In the genomic region with DNA sequence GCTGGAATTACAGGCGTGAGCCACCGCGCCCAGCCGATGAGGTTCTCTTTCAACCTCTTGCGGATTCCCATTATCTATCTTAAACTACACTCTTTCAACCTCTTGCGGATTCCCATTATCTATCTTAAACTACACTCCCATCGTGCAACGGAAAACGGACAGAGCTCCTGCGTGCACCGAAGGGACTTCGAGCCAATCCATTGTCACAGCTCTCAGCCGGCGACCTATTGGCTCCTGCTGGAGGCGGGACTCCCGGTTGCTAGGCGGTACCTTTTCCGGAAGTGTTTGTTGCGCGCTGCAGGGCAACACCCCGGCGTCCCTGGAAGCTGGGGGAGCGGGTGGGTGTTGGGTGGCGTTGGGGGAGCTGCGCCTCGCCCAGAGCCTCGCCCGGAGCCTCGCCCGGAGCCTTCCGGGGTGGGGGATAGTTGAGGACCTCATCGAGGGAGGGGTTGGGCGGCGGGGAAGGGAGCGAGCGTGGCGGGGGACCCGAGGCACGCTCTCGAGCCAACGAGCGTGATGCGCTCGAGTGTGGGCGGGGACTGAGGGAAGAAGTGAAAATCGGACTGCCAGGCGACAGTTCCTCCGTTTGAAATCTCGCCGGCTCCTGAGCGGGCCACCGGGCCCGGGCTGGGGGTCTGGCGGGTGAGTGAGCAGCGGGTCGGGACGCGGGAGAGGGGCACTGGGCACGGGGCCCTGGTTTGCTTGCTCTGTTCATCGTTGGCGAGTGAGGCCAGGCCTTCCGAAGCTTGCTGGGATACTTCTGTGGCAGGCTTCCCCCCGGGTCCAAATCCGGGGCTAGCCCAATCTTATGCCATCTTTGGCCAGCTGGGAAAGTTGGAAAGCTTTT, we compare ENCODE assay signal across 8 cellular contexts. TPM values are rescaled to one million over a fixed set of nuclear protein-coding genes. Genes with fewer than 3 reads are reported as not detected.
A peak's percentile ranks its signal among the peaks of the same experiment; 100 is the strongest.
DNase-seq lines count a peak whose midpoint lies in the region; ATAC-seq lines count a peak whose summit lies in the region.

A gene (plus strand): TSS at position 288 of the 847 bp plus-strand sequence. CDS start 10,733 bp downstream, outside the sequence.

- H3K9me3 ChIP-seq in Karpas-422 (ENCODE audit: low read length), result no peaks in the 10 kb centered on the region

- peaks cover 12% of the 10 kb centered on the region for H3K4me1 ChIP-seq in Karpas-422 (ENCODE audit: low read length)

- H3K36me3 ChIP-seq in Karpas-422 (ENCODE audit: insufficient read depth, low read length), result no peaks in the 10 kb centered on the region

- no peaks in the 10 kb centered on the region for H3K36me3 Mint-ChIP-seq in naive B cell
- no peaks in the 10 kb centered on the region for H3K36me3 Mint-ChIP-seq in stimulated activated memory B cell treated with anti-CD40 and anti-IgM and Interleukin-4, amounts not matched to agents 10 μg/mL and 1 μg/mL and 100 μg/mL, for 72 hours

- H3K79me2 ChIP-seq in Karpas-422 (ENCODE audit: low read length), result peaks cover 12% of the 10 kb centered on the region

- ATAC-seq in GM21825 (IDR thresholded peaks at IDR 0.05; ENCODE audit: unreplicated experiment) (peak; percentile 95), naive B cell (ENCODE audit: low read depth in 2 of 2) (peak; percentile 89)
- ATAC-seq in stimulated activated memory B cell treated with anti-CD40 and anti-IgM and Interleukin-4, amounts not matched to agents 10 μg/mL and 1 μg/mL and 100 μg/mL, for 72 hours, result peak; percentile 97

- H3K27ac ChIP-seq in Karpas-422 (ENCODE audit: low read length), result peak within 1 kb of the TSS; percentile 55

- peak within 1 kb of the TSS; percentile 81 for H3K4me3 ChIP-seq in Karpas-422 (ENCODE audit: low read length)

- H2AFZ ChIP-seq in Karpas-422 (ENCODE audit: low read length), result no peak within 1 kb of the TSS; the same call in 1 of the 2 replicates

- H3K4me3 Mint-ChIP-seq in naive B cell, result peak within 1 kb of the TSS in 5 of 8 donors; percentile 4 to 79 (median 63)
- peak within 1 kb of the TSS; percentile 42 for H3K4me3 Mint-ChIP-seq in stimulated activated memory B cell treated with anti-CD40 and anti-IgM and Interleukin-4, amounts not matched to agents 10 μg/mL and 1 μg/mL and 100 μg/mL, for 72 hours

- peaks cover 0 to 6% (median 0%) of the 10 kb centered on the region in 3 donors for H3K27me3 Mint-ChIP-seq in naive B cell
- H3K27me3 Mint-ChIP-seq in stimulated activated memory B cell treated with anti-CD40 and anti-IgM and Interleukin-4, amounts not matched to agents 10 μg/mL and 1 μg/mL and 100 μg/mL, for 72 hours, result no peaks in the 10 kb centered on the region

- peaks cover 2 to 12% (median 5%) of the 10 kb centered on the region in 3 donors for H3K4me1 Mint-ChIP-seq in naive B cell
- H3K4me1 Mint-ChIP-seq in stimulated activated memory B cell treated with anti-CD40 and anti-IgM and Interleukin-4, amounts not matched to agents 10 μg/mL and 1 μg/mL and 100 μg/mL, for 72 hours, result peaks cover 8% of the 10 kb centered on the region

- H3K4me2 ChIP-seq in Karpas-422 (ENCODE audit: low read depth, low read length, poor library complexity, severe bottlenecking), result peak within 1 kb of the TSS; percentile 72

- H3K27me3 ChIP-seq in Karpas-422 (ENCODE audit: low read length), result no peaks in the 10 kb centered on the region

- H3K27ac Mint-ChIP-seq in naive B cell, result peak within 1 kb of the TSS in 2 of 6 donors; percentile 20 to 33
- no peak within 1 kb of the TSS for H3K27ac Mint-ChIP-seq in stimulated activated memory B cell treated with anti-CD40 and anti-IgM and Interleukin-4, amounts not matched to agents 10 μg/mL and 1 μg/mL and 100 μg/mL, for 72 hours

- no peaks in the 10 kb centered on the region for H3K9me3 Mint-ChIP-seq in naive B cell
- no peaks in the 10 kb centered on the region for H3K9me3 Mint-ChIP-seq in stimulated activated memory B cell treated with anti-CD40 and anti-IgM and Interleukin-4, amounts not matched to agents 10 μg/mL and 1 μg/mL and 100 μg/mL, for 72 hours

- no peaks in the 10 kb centered on the region for H3K9me2 ChIP-seq in Karpas-422 (replicated peaks; ENCODE audit: insufficient read depth, low read length)

- H3K9ac ChIP-seq in Karpas-422 (ENCODE audit: low read length), result peak within 1 kb of the TSS; percentile 79

- H4K20me1 ChIP-seq in Karpas-422 (ENCODE audit: insufficient read depth, low read depth, low read length), result no peaks in the 10 kb centered on the region

- DNase-seq in DMS79 treated with DMSO at 0.1 percent for 48 hours (lab: John Stamatoyannopoulos, UW), result peak; percentile 98
- DNase-seq in Karpas-422, result peak; percentile 95
- DNase-seq in RKO (ENCODE audit: low spot score), result peak; percentile 98
- peak; percentile 89 for DNase-seq in activated T-helper 1 cell treated with Interleukin-2 at 50 U/mL for 16 hours (ENCODE audit: low read depth)
- peak; percentile 97 for DNase-seq in fibroblast of gingiva (ENCODE audit: low read depth)
- peak; percentile 94 for DNase-seq in naive B cell

RNA-seq across cellular contexts. Expression of the gene that starts here (rescaled TPM):
- total RNA-seq in Karpas-422 (2014; rRNA removed; shearing (Covaris generic); ENCODE audit: low replicate concordance), result 13.3 and 24.0 TPM in 2 replicates
- 10 to 100 TPM in 4 of 6 donors, 1 to 10 TPM in 2; 4.7 to 24.4 (median 13.6) TPM for polyA plus RNA-seq in naive B cell (ENCODE audit: low read depth in 6 of 6)

Comparison
In these comparisons a context has a peak if more than half of its experiments do, and no peak if none do; other contexts are left out.
1. Peak in every context shown above with its lines: DNase-seq, ATAC-seq, H3K4me3 ChIP-seq and H3K27ac ChIP-seq.